18 cellular contexts compared by ENCODE assay signal in the genomic region with DNA sequence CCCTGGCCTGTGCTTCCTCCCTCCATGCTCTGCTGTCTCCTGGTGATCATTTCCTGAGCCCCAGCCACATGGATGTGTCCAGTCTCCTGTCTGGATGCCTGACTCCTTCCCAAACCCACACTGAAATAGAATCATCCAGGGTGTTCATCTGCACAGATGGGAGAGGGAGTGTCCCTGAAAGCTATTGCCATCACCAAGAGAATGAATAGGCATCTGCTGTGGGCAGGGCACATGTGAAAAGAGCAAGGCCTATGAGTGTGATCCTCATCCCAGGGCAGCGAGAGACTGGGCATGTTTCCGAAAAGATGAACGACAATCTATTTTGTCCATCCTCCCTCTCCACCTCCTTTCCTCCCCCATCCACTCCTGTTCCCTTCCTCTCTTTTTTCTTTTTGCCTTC. TPM values are rescaled to one million over a fixed set of nuclear protein-coding genes. Genes with fewer than 3 reads are reported as not detected.
DNase-seq lines count a peak whose midpoint lies in the region; ATAC-seq lines count a peak whose summit lies in the region.
"Had no signal": no experiment of that assay in that cellular context is flagged by ENCODE, and none has a peak within 500 bp of the region (broad histone marks: within the 10 kb centered on the region; RNA-seq: fewer than 3 reads in every experiment).

No MANE protein-coding gene starts in this region.

- ATAC-seq in GM18520 (IDR thresholded peaks at IDR 0.05; ENCODE audit: unreplicated experiment) = no peak

- DNase-seq in DMS 273 (lab: John Stamatoyannopoulos, UW; ENCODE audit: unreplicated experiment) (peak; percentile 81), G401 (ENCODE audit: low spot score) (peak; percentile 67), NCI-H446 treated with DMSO at 0.1 percent for 48 hours (lab: John Stamatoyannopoulos, UW) (peak; percentile 14), cerebellar cortex (ENCODE audit: low spot score) (peak; percentile 54), H4 (ENCODE audit: low spot score) (no peak), NCI-H187 (lab: John Stamatoyannopoulos, UW) (no peak)
- DNase-seq: BE2C; Caco-2; CD4-positive, CD25-positive, alpha-beta regulatory T cell; CD8-positive, alpha-beta memory T cell; DND-41; EL; GM23248; HCEC 1CT; HFFc6 had no signal

- in situ Hi-C loops in G401 (cut with HindIII; ENCODE audit: low sequenced_read_pairs) = no loop called here

RNA-seq across cellular contexts. Expression of a gene that starts 5.0 kb away (rescaled TPM):
- total RNA-seq in G401 (2014; rRNA removed; shearing (Covaris generic)) = not detected in 2 replicates
- total RNA-seq in H4 (2014; rRNA removed; shearing (Covaris generic)) = not detected in 2 replicates
- total RNA-seq: A172; Caco-2; CD4-positive, CD25-positive, alpha-beta regulatory T cell; CD8-positive, alpha-beta memory T cell; GM23248; HFFc6; HT1080 had no signal

Comparison
In these comparisons a context has a peak if more than half of its experiments do, and no peak if none do; other contexts are left out.
1. DNase-seq: peak in DMS 273 (single experiment), G401 (single experiment), NCI-H446 treated with DMSO at 0.1 percent for 48 hours (single experiment) and cerebellar cortex (single experiment); none in H4 (single experiment) and NCI-H187 (0 of 2).